10 cellular contexts compared by ENCODE assay signal in genomic region chr6:63154535-63154934, GRCh38. TPM values are rescaled to one million over a fixed set of nuclear protein-coding genes. Genes with fewer than 3 reads are reported as not detected.
"Had no signal": no experiment of that assay in that cellular context is flagged by ENCODE, and none has a peak within 500 bp of the region (broad histone marks: within the 10 kb centered on the region; RNA-seq: fewer than 3 reads in every experiment).

No MANE protein-coding gene starts in this region.

- H3K4me3 Mint-ChIP-seq: IgD-negative memory B cell had no signal

- H3K36me3 Mint-ChIP-seq: IgD-negative memory B cell had no signal

- H3K27ac Mint-ChIP-seq: IgD-negative memory B cell had no signal

- H3K4me1 Mint-ChIP-seq: IgD-negative memory B cell had no signal

- H3K4me2 ChIP-seq: KMS-11 had no signal

- H3K27me3 Mint-ChIP-seq: IgD-negative memory B cell had no signal

- ATAC-seq: K562 had no signal

- DNase-seq: IMR-90, Karpas-422, KBM-7, KG1 had no signal

- H3K27ac ChIP-seq: HL-60, KMS-11 had no signal

- H3K9ac ChIP-seq: KMS-11 had no signal

- FAIRE-seq: HepG2, HTR-8/SVneo, K562 had no signal

- H3K4me3 ChIP-seq: K562 had no signal

RNA-seq across cellular contexts. Expression of gene FKBP1C, which starts 56.7 kb away (rescaled TPM):
- polyA plus RNA-seq: IgD-negative memory B cell had no signal
